Comparison of ENCODE assay signal across 16 cellular contexts in genomic region chr2:7035884-7036283, GRCh38.
DNase-seq lines count a peak whose midpoint lies in the region; ATAC-seq and TF ChIP-seq lines count a peak whose summit lies in the region.
"Had no signal": no experiment of that assay in that cellular context is flagged by ENCODE, and none has a peak within 500 bp of the region (broad histone marks: within the 10 kb centered on the region; RNA-seq: fewer than 3 reads in every experiment).

No MANE protein-coding gene starts in this region.

- no peak for TF ChIP-seq EP300 in sigmoid colon (IDR thresholded peaks at IDR 0.05)

- no peak for TF ChIP-seq CTCF in CD4-positive, alpha-beta T cell (IDR thresholded peaks at IDR 0.05)
- no peak for TF ChIP-seq CTCF in body of pancreas (IDR thresholded peaks at IDR 0.05)
- no peak for TF ChIP-seq CTCF in glutamatergic neuron (IDR thresholded peaks at IDR 0.05; ENCODE audit: partially characterized antibody, unreplicated experiment)
- no peak for TF ChIP-seq CTCF in sigmoid colon (IDR thresholded peaks at IDR 0.05)

- POLR2A ChIA-PET in CD4-positive, alpha-beta T cell (lab: Charles Lee), result no interaction called here

- DNase-seq in CD4-positive, alpha-beta T cell, result no peak
- no peak for DNase-seq in body of pancreas
- no peak for DNase-seq in glutamatergic neuron
- DNase-seq in sigmoid colon, result peak; percentile 17
- no peak for DNase-seq in stimulated activated naive CD8-positive, alpha-beta T cell treated with anti-CD3 and anti-CD28 coated beads, Interleukin-15, amount 100 ng/mL, for 72 hours
- DNase-seq: 8988T; Calu3; CD8-positive, alpha-beta T cell; DMS79 treated with DMSO at 0.1 percent for 48 hours; GM23248 had no signal

- H3K4me3 Mint-ChIP-seq in CD4-positive, alpha-beta T cell, result no peak overlapping the region
- H3K4me3 Mint-ChIP-seq in glutamatergic neuron (ENCODE audit: unreplicated experiment), result no peak overlapping the region
- no peak overlapping the region for H3K4me3 Mint-ChIP-seq in stimulated activated naive CD8-positive, alpha-beta T cell treated with anti-CD3 and anti-CD28 coated beads, Interleukin-15, amount 100 ng/mL, for 72 hours
- H3K4me3 Mint-ChIP-seq: CD14-positive monocyte; CD8-positive, alpha-beta T cell had no signal

- H3K27me3 Mint-ChIP-seq in CD4-positive, alpha-beta T cell, result no peaks in the 10 kb centered on the region
- peaks cover 17% of the 10 kb centered on the region for H3K27me3 Mint-ChIP-seq in glutamatergic neuron (ENCODE audit: unreplicated experiment)
- H3K27me3 Mint-ChIP-seq in stimulated activated naive CD8-positive, alpha-beta T cell treated with anti-CD3 and anti-CD28 coated beads, Interleukin-15, amount 100 ng/mL, for 72 hours, result no peaks in the 10 kb centered on the region

- no peaks in the 10 kb centered on the region for H3K9me3 ChIP-seq in CD4-positive, alpha-beta T cell (ENCODE audit: control insufficient read depth, low read length)
- H3K9me3 ChIP-seq in body of pancreas (no peaks in the 10 kb centered on the region), sigmoid colon (no peaks in the 10 kb centered on the region)
- H3K9me3 ChIP-seq: BLaER1, HAP-1 had no signal

- H3K9me3 Mint-ChIP-seq in CD4-positive, alpha-beta T cell, result no peaks in the 10 kb centered on the region
- peaks cover 11% of the 10 kb centered on the region for H3K9me3 Mint-ChIP-seq in glutamatergic neuron (ENCODE audit: unreplicated experiment)
- peaks cover 8 to 9% of the 10 kb centered on the region in 2 donors for H3K9me3 Mint-ChIP-seq in stimulated activated naive CD8-positive, alpha-beta T cell treated with anti-CD3 and anti-CD28 coated beads, Interleukin-15, amount 100 ng/mL, for 72 hours
- H3K9me3 Mint-ChIP-seq: CD8-positive, alpha-beta T cell had no signal

- no peak overlapping the region for H3K27ac ChIP-seq in CD4-positive, alpha-beta T cell (ENCODE audit: low read depth, low read length)
- H3K27ac ChIP-seq in body of pancreas (peak overlapping the region in 3 of 4 donors; percentile 82 to 87 (median 83)), sigmoid colon (no peak overlapping the region)
- H3K27ac ChIP-seq: BLaER1, GM23248 had no signal

- H3K4me1 Mint-ChIP-seq in CD4-positive, alpha-beta T cell (ENCODE audit: low read depth), result peaks cover 27% of the 10 kb centered on the region
- H3K4me1 Mint-ChIP-seq in glutamatergic neuron (ENCODE audit: low read depth, unreplicated experiment), result peaks cover 31% of the 10 kb centered on the region
- H3K4me1 Mint-ChIP-seq in stimulated activated naive CD8-positive, alpha-beta T cell treated with anti-CD3 and anti-CD28 coated beads, Interleukin-15, amount 100 ng/mL, for 72 hours, result peaks cover 8% of the 10 kb centered on the region

- H3K27ac Mint-ChIP-seq in CD4-positive, alpha-beta T cell, result peak overlapping the region; percentile 51
- peak overlapping the region; percentile 48 for H3K27ac Mint-ChIP-seq in glutamatergic neuron (ENCODE audit: unreplicated experiment)
- no peak overlapping the region for H3K27ac Mint-ChIP-seq in stimulated activated naive CD8-positive, alpha-beta T cell treated with anti-CD3 and anti-CD28 coated beads, Interleukin-15, amount 100 ng/mL, for 72 hours

- CTCF ChIA-PET in CD4-positive, alpha-beta T cell (lab: Charles Lee), result no interaction called here

- H3K36me3 ChIP-seq in body of pancreas (replicated peaks in 1 of 2; ENCODE audit: insufficient read depth in 1 of 2, low read depth in 2 of 2), result peaks cover 0 to 4% of the 10 kb centered on the region in 2 donors
- peaks cover 0 to 16% (median 2%) of the 10 kb centered on the region in 4 donors for H3K36me3 ChIP-seq in sigmoid colon
- H3K36me3 ChIP-seq: HAP-1 had no signal

- H3K4me3 ChIP-seq in body of pancreas, result no peak overlapping the region
- no peak overlapping the region for H3K4me3 ChIP-seq in sigmoid colon
- H3K4me3 ChIP-seq: BLaER1, GM12878, GM23248, HAP-1 had no signal

- 94 to 95% methylated on average over 13 of the region's 13 CpGs for WGBS in body of pancreas, 2 donors
- WGBS in sigmoid colon, 2 donors, result 97% methylated on average over 13 of the region's 13 CpGs

- H3K4me1 ChIP-seq in body of pancreas (peaks cover 63% of the 10 kb centered on the region), sigmoid colon (peaks cover 0 to 13% (median 0%) of the 10 kb centered on the region in 4 donors)
- H3K4me1 ChIP-seq: HAP-1 had no signal

- TF ChIP-seq POLR2A in body of pancreas (IDR thresholded peaks at IDR 0.05) (no peak), sigmoid colon (IDR thresholded peaks at IDR 0.05) (no peak)

- ATAC-seq in CD4-positive, alpha-beta T cell (ENCODE audit: poor library complexity), result no peak
- ATAC-seq in body of pancreas, result no peak
- ATAC-seq in stimulated activated naive CD8-positive, alpha-beta T cell treated with anti-CD3 and anti-CD28 coated beads, Interleukin-15, amount 100 ng/mL, for 72 hours, result no peak
- no peak for ATAC-seq in HG02763 (IDR thresholded peaks at IDR 0.05; ENCODE audit: unreplicated experiment)
- no peak for ATAC-seq in GM18858 (IDR thresholded peaks at IDR 0.05; ENCODE audit: unreplicated experiment)
- ATAC-seq: CD8-positive, alpha-beta T cell; GM12878 had no signal

- H3K36me3 Mint-ChIP-seq in CD4-positive, alpha-beta T cell (ENCODE audit: low read depth), result peaks cover 97% of the 10 kb centered on the region
- H3K36me3 Mint-ChIP-seq in glutamatergic neuron (ENCODE audit: unreplicated experiment), result peaks cover 13% of the 10 kb centered on the region

- no peaks in the 10 kb centered on the region for H3K27me3 ChIP-seq in CD4-positive, alpha-beta T cell (ENCODE audit: control insufficient read depth, insufficient read depth, low read length)
- H3K27me3 ChIP-seq in body of pancreas (no peaks in the 10 kb centered on the region), sigmoid colon (no peaks in the 10 kb centered on the region)
- H3K27me3 ChIP-seq: BLaER1 had no signal

- intact Hi-C loops in CD4-positive, alpha-beta T cell (cut with DNase I, micrococcal nuclease), result loop anchor here in 1 of 2 experiments (1.0 kb wide), 1 partner anchor 32 kb away; no protein-coding TSS in a partner anchor
- intact Hi-C loops in body of pancreas (cut with DNase I) (loop anchor here (5.0 kb wide), 1 partner anchor 134 kb away; no protein-coding TSS in a partner anchor), sigmoid colon (cut with DNase I) (no loop called here)

Comparison
In these comparisons a context has a peak if more than half of its experiments do, and no peak if none do; other contexts are left out.
1. H3K27ac ChIP-seq: peak in body of pancreas (3 of 4); none in CD4-positive, alpha-beta T cell (single experiment) and sigmoid colon (0 of 4).
2. H3K27ac Mint-ChIP-seq: peak in CD4-positive, alpha-beta T cell (single experiment) and glutamatergic neuron (single experiment); none in stimulated activated naive CD8-positive, alpha-beta T cell treated with anti-CD3 and anti-CD28 coated beads, Interleukin-15, amount 100 ng/mL, for 72 hours (0 of 2).